Comparison of ENCODE assay signal across 27 cellular contexts in genomic region chr5:67588389-67588788, GRCh38.
"Had no signal": no experiment of that assay in that cellular context is flagged by ENCODE, and none has a peak within 500 bp of the region (broad histone marks: within the 10 kb centered on the region; RNA-seq: fewer than 3 reads in every experiment).

No MANE protein-coding gene starts in this region.

- H3K27me3 ChIP-seq: ascending aorta, breast epithelium, esophagus squamous epithelium, gastroesophageal sphincter had no signal

- H3K9me3 ChIP-seq: breast epithelium, esophagus squamous epithelium had no signal

- DNase-seq: activated CD4-positive, alpha-beta memory T cell treated with anti-CD3 and anti-CD28 coated beads, Interleukin-2, amount 10 ng/mL, durations not matched to agents 7 days and 5 days; activated CD4-positive, alpha-beta T cell treated with anti-CD3 and anti-CD28 coated beads for 36 hours; activated CD4-positive, alpha-beta T cell treated with anti-CD3 and anti-CD28 coated beads, Interleukin-2, amount 10 ng/mL, durations not matched to agents 24 days and 14 days; activated CD4-positive, CD25-positive, alpha-beta regulatory T cell; activated CD4-positive, CD25-positive, alpha-beta regulatory T cell treated with anti-CD3 and anti-CD28 coated beads, Interleukin-2, amount 50 U/mL, for 72 hours; activated CD8-positive, alpha-beta memory T cell treated with anti-CD3 and anti-CD28 coated beads, Interleukin-2, amount 50 U/mL, for 48 hours; activated gamma-delta T cell; activated naive CD4-positive, alpha-beta T cell; activated naive CD4-positive, alpha-beta T cell treated with anti-CD3 and anti-CD28 coated beads, Interleukin-2, amount 10 ng/mL, durations not matched to agents 7 days and 5 days; activated naive CD8-positive, alpha-beta T cell treated with anti-CD3 and anti-CD28 coated beads, Interleukin-2, amount 10 ng/mL, durations not matched to agents 7 days and 5 days; activated T-cell treated with anti-CD3 and anti-CD28 coated beads for 4 hours; activated T-cell treated with anti-CD3 and anti-CD28 coated beads, Interleukin-2, amount 50 U/mL, for 24 hours; activated T-cell treated with anti-CD3 and anti-CD28 coated beads, Interleukin-2, amount 50 U/mL, for 72 hours; cortex of kidney; dermis blood vessel endothelial cell; effector CD4-positive, alpha-beta T cell; effector memory CD8-positive, alpha-beta T cell; esophagus squamous epithelium; foreskin melanocyte; T-helper 2 cell had no signal

- H3K4me1 ChIP-seq: breast epithelium had no signal

- H3K27me3 Mint-ChIP-seq: activated CD4-positive, alpha-beta T cell treated with anti-CD3 and anti-CD28 coated beads for 36 hours; activated naive CD4-positive, alpha-beta T cell treated with anti-CD3 and anti-CD28 coated beads, Interleukin-2, amount 10 ng/mL, durations not matched to agents 7 days and 5 days; activated naive CD8-positive, alpha-beta T cell treated with anti-CD3 and anti-CD28 coated beads, Interleukin-2, amount 10 ng/mL, durations not matched to agents 7 days and 5 days; activated T-cell treated with anti-CD3 and anti-CD28 coated beads, Interleukin-2, amount 50 U/mL, for 24 hours; central memory CD8-positive, alpha-beta T cell; effector memory CD8-positive, alpha-beta T cell had no signal

- H3K36me3 ChIP-seq: ascending aorta, breast epithelium, esophagus squamous epithelium, gastroesophageal sphincter had no signal

- H3K27ac ChIP-seq: ascending aorta, breast epithelium, epithelial cell of prostate, esophagus squamous epithelium, gastroesophageal sphincter had no signal

- H3K36me3 Mint-ChIP-seq: activated naive CD4-positive, alpha-beta T cell treated with anti-CD3 and anti-CD28 coated beads, Interleukin-2, amount 10 ng/mL, durations not matched to agents 7 days and 5 days; activated naive CD4-positive, alpha-beta T cell treated with anti-CD3 and anti-CD28 coated beads, Interleukin-2, amount 50 U/mL, for 72 hours had no signal

- H3K4me1 Mint-ChIP-seq: activated CD4-positive, alpha-beta T cell treated with anti-CD3 and anti-CD28 coated beads for 36 hours; activated CD4-positive, alpha-beta T cell treated with anti-CD3 and anti-CD28 coated beads, Interleukin-2, amount 10 ng/mL, durations not matched to agents 24 days and 14 days; activated naive CD4-positive, alpha-beta T cell treated with anti-CD3 and anti-CD28 coated beads, Interleukin-2, amount 10 ng/mL, durations not matched to agents 7 days and 5 days; brain had no signal

- H3K4me3 Mint-ChIP-seq: activated CD4-positive, alpha-beta memory T cell treated with anti-CD3 and anti-CD28 coated beads, Interleukin-2, amount 10 ng/mL, durations not matched to agents 7 days and 5 days; activated CD4-positive, alpha-beta T cell treated with anti-CD3 and anti-CD28 coated beads for 36 hours; activated CD4-positive, alpha-beta T cell treated with anti-CD3 and anti-CD28 coated beads, Interleukin-2, amount 10 ng/mL, durations not matched to agents 24 days and 14 days; activated naive CD4-positive, alpha-beta T cell treated with anti-CD3 and anti-CD28 coated beads, Interleukin-2, amount 10 ng/mL, durations not matched to agents 7 days and 5 days; activated naive CD8-positive, alpha-beta T cell treated with anti-CD3 and anti-CD28 coated beads, Interleukin-2, amount 10 ng/mL, durations not matched to agents 7 days and 5 days; activated T-cell treated with anti-CD3 and anti-CD28 coated beads, Interleukin-2, amount 50 U/mL, for 24 hours; activated T-cell treated with anti-CD3 and anti-CD28 coated beads, Interleukin-2, amount 50 U/mL, for 72 hours; brain; central memory CD8-positive, alpha-beta T cell; effector memory CD8-positive, alpha-beta T cell had no signal

- H3K27ac Mint-ChIP-seq: activated CD4-positive, alpha-beta memory T cell treated with anti-CD3 and anti-CD28 coated beads, Interleukin-2, amount 10 ng/mL, durations not matched to agents 7 days and 5 days; activated CD4-positive, alpha-beta T cell treated with anti-CD3 and anti-CD28 coated beads for 36 hours; activated CD4-positive, alpha-beta T cell treated with anti-CD3 and anti-CD28 coated beads, Interleukin-2, amount 10 ng/mL, durations not matched to agents 24 days and 14 days; activated naive CD4-positive, alpha-beta T cell treated with anti-CD3 and anti-CD28 coated beads, Interleukin-2, amount 10 ng/mL, durations not matched to agents 7 days and 5 days; activated naive CD4-positive, alpha-beta T cell treated with anti-CD3 and anti-CD28 coated beads, Interleukin-2, amount 50 U/mL, for 72 hours; activated naive CD8-positive, alpha-beta T cell treated with anti-CD3 and anti-CD28 coated beads, Interleukin-2, amount 10 ng/mL, durations not matched to agents 7 days and 5 days; activated T-cell treated with anti-CD3 and anti-CD28 coated beads, Interleukin-2, amount 50 U/mL, for 24 hours; activated T-cell treated with anti-CD3 and anti-CD28 coated beads, Interleukin-2, amount 50 U/mL, for 72 hours; brain; effector memory CD8-positive, alpha-beta T cell had no signal

- H3K4me3 ChIP-seq: ascending aorta, breast epithelium, esophagus squamous epithelium, gastroesophageal sphincter had no signal
